Comparison of ENCODE assay signal across 9 cellular contexts in genomic region chr2:24613154-24613814, GRCh38.
DNase-seq lines count a peak whose midpoint lies in the region; ATAC-seq and TF ChIP-seq lines count a peak whose summit lies in the region.
"Had no signal": no experiment of that assay in that cellular context is flagged by ENCODE, and none has a peak within 500 bp of the region (broad histone marks: within the 10 kb centered on the region; RNA-seq: fewer than 3 reads in every experiment).

No MANE protein-coding gene starts in this region.

- no peak overlapping the region for H2AFZ ChIP-seq in neuronal stem cell (ENCODE audit: low read length)

- H3K23ac ChIP-seq in neuronal stem cell (ENCODE audit: low read depth, low read length, poor library complexity): no peak overlapping the region

- no peak overlapping the region for H3K4me2 ChIP-seq in neuronal stem cell (ENCODE audit: insufficient read depth, low read length, poor library complexity, severe bottlenecking)

- peaks cover 3% of the 10 kb centered on the region for H3K79me1 ChIP-seq in neuronal stem cell (ENCODE audit: low read depth, low read length)

- H4K8ac ChIP-seq in neuronal stem cell (ENCODE audit: low read depth, low read length): no peak overlapping the region

- no CpG with 5 or more reads among the region's 6 CpGs for WGBS in neuronal stem cell (ENCODE audit: extremely low coverage in 2 of 2, insufficient read length in 2 of 2, insufficient replicate concordance in 1 of 2), 2 donors

- H3K4ac ChIP-seq in neuronal stem cell (ENCODE audit: low read length): no peak overlapping the region

- H3K27me3 ChIP-seq in neuronal stem cell (ENCODE audit: control insufficient read depth in 3 of 3, insufficient read depth in 3 of 3, low read depth in 1 of 3, low read length in 3 of 3): no peaks in the 10 kb centered on the region
- H3K27me3 ChIP-seq: heart right ventricle had no signal

- no peak overlapping the region for H3K27ac ChIP-seq in neuronal stem cell (replicated peaks; ENCODE audit: low read length)
- H3K27ac ChIP-seq: heart right ventricle had no signal

- no peaks in the 10 kb centered on the region for H3K36me3 ChIP-seq in neuronal stem cell (replicated peaks in 1 of 2; ENCODE audit: control insufficient read depth in 2 of 2, insufficient read depth in 2 of 2, low read length in 2 of 2)
- H3K36me3 ChIP-seq: heart right ventricle had no signal

- no peak for ATAC-seq in HG03095 (IDR thresholded peaks at IDR 0.05; ENCODE audit: unreplicated experiment)

- H2BK15ac ChIP-seq in neuronal stem cell (ENCODE audit: low read length): no peak overlapping the region

- H3K4me3 ChIP-seq in HFF-Myc (replicated peaks; ENCODE audit: low read depth, low read length) (no peak overlapping the region), neuronal stem cell (ENCODE audit: low read length in 2 of 2) (no peak overlapping the region)
- H3K4me3 ChIP-seq: heart right ventricle had no signal

- H2BK5ac ChIP-seq in neuronal stem cell (ENCODE audit: low read length): no peak overlapping the region

- H3K18ac ChIP-seq in neuronal stem cell (ENCODE audit: low read length): no peak overlapping the region

- peaks cover 0 to 2% of the 10 kb centered on the region in 2 donors for H3K4me1 ChIP-seq in neuronal stem cell (ENCODE audit: control insufficient read depth in 2 of 2, insufficient read depth in 1 of 2, low read depth in 1 of 2, low read length in 2 of 2)

- TF ChIP-seq CTCF in HFF-Myc (IDR thresholded peaks at IDR 0.05; ENCODE audit: low read depth, low read length, missing control alignments): peak; percentile 60

- H2BK12ac ChIP-seq in neuronal stem cell (ENCODE audit: low read length): no peak overlapping the region

- H3K9me3 ChIP-seq in neuronal stem cell (replicated peaks in 1 of 2; ENCODE audit: control insufficient read depth in 2 of 2, insufficient read depth in 1 of 2, low read depth in 1 of 2, low read length in 2 of 2): peaks cover 0 to 7% of the 10 kb centered on the region in 2 donors

- peak; percentile 63 for DNase-seq in activated effector memory CD4-positive, alpha-beta T cell treated with anti-CD3 and anti-CD28 coated beads, Interleukin-2, amount 50 U/mL, for 16 hours
- no peak for DNase-seq in activated effector memory CD4-positive, alpha-beta T cell treated with Interleukin-2 at 50 U/mL for 16 hours
- DNase-seq in HFF-Myc (ENCODE audit: extremely low read depth, low read depth) (peak; percentile 40), NCI-H774 (lab: John Stamatoyannopoulos, UW) (peak; percentile 37), cerebellar cortex (ENCODE audit: low spot score) (peak; percentile 39), neuronal stem cell (ENCODE audit: low spot score) (peak; percentile 18), amniotic stem cell (lab: John Stamatoyannopoulos, UW) (no peak)
- DNase-seq: heart right ventricle had no signal

- no peak overlapping the region for H2BK120ac ChIP-seq in neuronal stem cell (ENCODE audit: low read depth, low read length)

- H3K14ac ChIP-seq in neuronal stem cell (ENCODE audit: low read length): no peak overlapping the region

- no peak overlapping the region for H2AK5ac ChIP-seq in neuronal stem cell (ENCODE audit: low read depth, low read length)

- no peak overlapping the region for H4K91ac ChIP-seq in neuronal stem cell (ENCODE audit: low read depth, low read length, poor library complexity)

- H3K9ac ChIP-seq in neuronal stem cell (ENCODE audit: low read depth, low read length, poor library complexity): no peak overlapping the region

Comparison
In these comparisons a context has a peak if more than half of its experiments do, and no peak if none do; other contexts are left out.
1. DNase-seq: peak in activated effector memory CD4-positive, alpha-beta T cell treated with anti-CD3 and anti-CD28 coated beads, Interleukin-2, amount 50 U/mL, for 16 hours (single experiment), HFF-Myc (single experiment), NCI-H774 (single experiment), cerebellar cortex (single experiment) and neuronal stem cell (single experiment); none in activated effector memory CD4-positive, alpha-beta T cell treated with Interleukin-2 at 50 U/mL for 16 hours (single experiment) and amniotic stem cell (single experiment).